ENCODE assay signal across 16 cellular contexts in genomic region chr2:24576617-24577016, GRCh38.
DNase-seq lines count a peak whose midpoint lies in the region; ATAC-seq and TF ChIP-seq lines count a peak whose summit lies in the region.
"Had no signal": no experiment of that assay in that cellular context is flagged by ENCODE, and none has a peak within 500 bp of the region (broad histone marks: within the 10 kb centered on the region; RNA-seq: fewer than 3 reads in every experiment).

No MANE protein-coding gene starts in this region.

- H3K27me3 Mint-ChIP-seq in activated naive CD8-positive, alpha-beta T cell, result no peaks in the 10 kb centered on the region

- H3K27ac ChIP-seq in colonic mucosa, result no peak overlapping the region
- H3K27ac ChIP-seq: esophagus muscularis mucosa, left lung, PC-9 had no signal

- H3K27ac Mint-ChIP-seq in activated naive CD8-positive, alpha-beta T cell, result peak overlapping the region; percentile 47

- peaks cover 24% of the 10 kb centered on the region for H3K36me3 Mint-ChIP-seq in activated naive CD8-positive, alpha-beta T cell

- in situ Hi-C loops in GM13977 (cut with MboI; ENCODE audit: low pct_unique_long_range_greater_than_20kb, low sequenced_read_pairs, unreplicated experiment), result no loop called here

- H3K4me1 ChIP-seq in colonic mucosa, result peaks cover 5% of the 10 kb centered on the region

- H3K36me3 ChIP-seq in colonic mucosa (no peaks in the 10 kb centered on the region), MG63 (no peaks in the 10 kb centered on the region)
- H3K36me3 ChIP-seq: esophagus muscularis mucosa, left lung had no signal

- TF ChIP-seq CTCF in GM13977 (IDR thresholded peaks at IDR 0.05; ENCODE audit: extremely low read depth, insufficient read depth, missing control alignments) (no peak), colonic mucosa (IDR thresholded peaks at IDR 0.05) (no peak)

- H3K27me3 ChIP-seq in colonic mucosa (no peaks in the 10 kb centered on the region), MG63 (no peaks in the 10 kb centered on the region)
- H3K27me3 ChIP-seq: esophagus muscularis mucosa, left lung had no signal

- H3K4me3 Mint-ChIP-seq in activated naive CD8-positive, alpha-beta T cell, result peak overlapping the region; percentile 36

- H3K9ac ChIP-seq in colonic mucosa (ENCODE audit: low read depth in 2 of 2, low read length in 2 of 2), result no peak overlapping the region

- no peaks in the 10 kb centered on the region for H3K9me3 Mint-ChIP-seq in activated naive CD8-positive, alpha-beta T cell (ENCODE audit: low read depth)

- H3K4me1 Mint-ChIP-seq in activated naive CD8-positive, alpha-beta T cell (ENCODE audit: low read depth), result peaks cover 77% of the 10 kb centered on the region

- H3K9me3 ChIP-seq in colonic mucosa, result no peaks in the 10 kb centered on the region
- no peaks in the 10 kb centered on the region for H3K9me3 ChIP-seq in MG63
- H3K9me3 ChIP-seq: esophagus muscularis mucosa, left lung had no signal

- no peak overlapping the region for H3K4me3 ChIP-seq in colonic mucosa
- no peak overlapping the region for H3K4me3 ChIP-seq in MG63
- H3K4me3 ChIP-seq: esophagus muscularis mucosa, left lung, PC-9 had no signal

- intact Hi-C loops in colonic mucosa (cut with DNase I), result no loop called here

- peak; percentile 25 for DNase-seq in GM13977 (ENCODE audit: low spot score)
- DNase-seq in CD1c-positive myeloid dendritic cell (ENCODE audit: extremely low spot score), result no peak
- no peak for DNase-seq in dedifferentiated amniotic fluid mesenchymal stem cell (ENCODE audit: extremely low spot score)
- no peak for DNase-seq in colonic mucosa
- no peak for DNase-seq in MG63
- DNase-seq: activated CD4-positive, alpha-beta T cell treated with anti-CD3 and anti-CD28 coated beads, Interleukin-2, amount 50 U/mL, for 1 hour; amygdala; cortex of kidney; left lung; NCI-H345; PC-9 had no signal

- ATAC-seq in GM19452 (IDR thresholded peaks at IDR 0.05; ENCODE audit: unreplicated experiment), result peak; percentile 47
- peak; percentile 45 for ATAC-seq in HG03432 (IDR thresholded peaks at IDR 0.05; ENCODE audit: unreplicated experiment)
- ATAC-seq: left lung, sciatic nerve had no signal
